Comparison of ENCODE assay signal across 17 cellular contexts in genomic region chr12:123057505-123058265, GRCh38.
DNase-seq lines count a peak whose midpoint lies in the region; ATAC-seq, FAIRE-seq and TF ChIP-seq lines count a peak whose summit lies in the region.
"Had no signal": no experiment of that assay in that cellular context is flagged by ENCODE, and none has a peak within 500 bp of the region (broad histone marks: within the 10 kb centered on the region; RNA-seq: fewer than 3 reads in every experiment).

No MANE protein-coding gene starts in this region.

- peaks cover 81% of the 10 kb centered on the region for H4K20me1 ChIP-seq in BLaER1

- POLR2A ChIA-PET in MCF 10A (lab: Yijun Ruan, JAX): interaction anchor here (0.7 kb wide), 1 partner anchor 502 kb away, joined by 3 read pairs; no protein-coding TSS in a partner anchor

- ATAC-seq in left colon: no peak

- H3K27me3 Mint-ChIP-seq in MCF 10A (ENCODE audit: insufficient read depth, unreplicated experiment): no peaks in the 10 kb centered on the region

- intact Hi-C loops in MCF 10A (cut with micrococcal nuclease): no loop called here
- intact Hi-C loops in spleen (cut with DNase I; ENCODE audit: low total_unique reads): no loop called here
- intact Hi-C loops in left colon (cut with DNase I, micrococcal nuclease): no loop called here

- CTCF ChIA-PET in MCF 10A (lab: Yijun Ruan, JAX): no interaction called here

- no peaks in the 10 kb centered on the region for H3K9me3 Mint-ChIP-seq in MCF 10A (ENCODE audit: unreplicated experiment)

- H3K4me3 ChIP-seq in BLaER1 (no peak overlapping the region), spleen (no peak overlapping the region)
- H3K4me3 ChIP-seq: esophagus squamous epithelium, SJSA1, smooth muscle cell had no signal

- H3K4me2 ChIP-seq in BLaER1: peak overlapping the region; percentile 64
- H3K4me2 ChIP-seq: smooth muscle cell had no signal

- no TSS peak for BruUV-seq in MCF 10A (replicated peaks; lab: Mats Ljungman, UMichigan)

- H3K9ac ChIP-seq in BLaER1: no peak overlapping the region

- 81 to 88% (median 84%) methylated on average over 10 to 15 of the region's 15 CpGs for WGBS in spleen, 5 donors

- no peak overlapping the region for H3K27ac ChIP-seq in BLaER1
- no peak overlapping the region for H3K27ac ChIP-seq in spleen
- H3K27ac ChIP-seq: SJSA1 had no signal

- no peak for FAIRE-seq in urothelium cell line (lab: Jason Lieb, UNC)

- H3K27me3 ChIP-seq in BLaER1 (no peaks in the 10 kb centered on the region), spleen (replicated peaks in 1 of 7) (no peaks in the 10 kb centered on the region)
- H3K27me3 ChIP-seq: esophagus squamous epithelium, SJSA1 had no signal

- H3K27ac Mint-ChIP-seq in MCF 10A (ENCODE audit: low read depth, unreplicated experiment): no peak overlapping the region

- H3K9me3 ChIP-seq in BLaER1 (no peaks in the 10 kb centered on the region), spleen (no peaks in the 10 kb centered on the region)
- H3K9me3 ChIP-seq: esophagus squamous epithelium, SJSA1 had no signal

- TF ChIP-seq CTCF in MCF 10A (IDR thresholded peaks at IDR 0.05; ENCODE audit: unreplicated experiment): no peak
- TF ChIP-seq CTCF in spleen (IDR thresholded peaks at IDR 0.05 in 8 of 11, conservative IDR thresholded peaks at IDR 0.05 in 3 of 11): no peak

- H3K36me3 Mint-ChIP-seq in MCF 10A (ENCODE audit: insufficient read depth, unreplicated experiment): no peaks in the 10 kb centered on the region

- no peak overlapping the region for H3K4me3 Mint-ChIP-seq in MCF 10A (ENCODE audit: unreplicated experiment)

- DNase-seq in M059J (ENCODE audit: low read depth) (peak; percentile 97), NCI-H510A (lab: John Stamatoyannopoulos, UW) (peak; percentile 88), kidney tubule cell (ENCODE audit: low spot score) (peak; percentile 13), MCF 10A (ENCODE audit: unreplicated experiment) (no peak), urothelium cell line (ENCODE audit: low spot score) (no peak), spleen (no peak), left colon (no peak)
- DNase-seq: activated CD8-positive, alpha-beta memory T cell treated with anti-CD3 and anti-CD28 coated beads for 24 hours; activated gamma-delta T cell; dermis blood vessel endothelial cell; DND-41; esophagus squamous epithelium; hippocampal formation; MM.1S had no signal

- TF ChIP-seq POLR2A in spleen (IDR thresholded peaks at IDR 0.05): no peak

- H3K4me1 Mint-ChIP-seq in MCF 10A (ENCODE audit: insufficient read depth, unreplicated experiment): peaks cover 9% of the 10 kb centered on the region

- peaks cover 10% of the 10 kb centered on the region; the same call in 1 of the 2 replicates for H3K36me3 ChIP-seq in BLaER1
- no peaks in the 10 kb centered on the region for H3K36me3 ChIP-seq in spleen
- H3K36me3 ChIP-seq: esophagus squamous epithelium, SJSA1 had no signal

- peaks cover 60% of the 10 kb centered on the region for H3K4me1 ChIP-seq in BLaER1
- peaks cover 6 to 46% (median 24%) of the 10 kb centered on the region in 6 donors for H3K4me1 ChIP-seq in spleen

Comparison
In these comparisons a context has a peak if more than half of its experiments do, and no peak if none do; other contexts are left out.
1. DNase-seq: peak in M059J (single experiment), NCI-H510A (single experiment) and kidney tubule cell (single experiment); none in MCF 10A (single experiment), urothelium cell line (single experiment), spleen (single experiment) and left colon (0 of 2).